8 cellular contexts compared by ENCODE assay signal in genomic region chr7:116953372-116953726, GRCh38. TPM values are rescaled to one million over a fixed set of nuclear protein-coding genes. Genes with fewer than 3 reads are reported as not detected.
A peak's percentile ranks its signal among the peaks of the same experiment; 100 is the strongest.
DNase-seq lines count a peak whose midpoint lies in the region; ATAC-seq and TF ChIP-seq lines count a peak whose summit lies in the region.

Gene ST7, plus strand, starts transcription at chr7:116953501. Its CDS starts 40 bp downstream, at chr7:116953541.

- H3K4me3 Mint-ChIP-seq in CD4-positive, alpha-beta T cell = peak within 1 kb of the TSS; percentile 98
- H3K4me3 Mint-ChIP-seq in activated T-helper 2 cell treated with anti-CD3 and anti-CD28 coated beads, Interferon-gamma antibody, Interleukin-2, Interleukin-4, amounts not matched to agents 10 μg/mL and 5 μg/mL and 100 μg/mL, durations not matched to agents 14 hours and 24 hours and 36 hours (ENCODE audit: low read depth) = peak within 1 kb of the TSS; percentile 94
- H3K4me3 Mint-ChIP-seq in nephron progenitor cell = peak within 1 kb of the TSS; percentile 95

- intact Hi-C loops in CD4-positive, alpha-beta T cell (cut with DNase I, micrococcal nuclease) = loop anchor here in 1 of 2 experiments (5.0 kb wide), 1 partner anchor 91 kb away; the partner anchor contains the start of gene CAPZA2
- intact Hi-C loops in activated T-helper 2 cell treated with anti-CD3 and anti-CD28 coated beads, Interferon-gamma antibody, Interleukin-2, Interleukin-4, amounts not matched to agents 10 μg/mL and 5 μg/mL and 100 μg/mL, durations not matched to agents 14 hours and 24 hours and 36 hours (cut with micrococcal nuclease) = loop anchor here (10.0 kb wide), 1 partner anchor 739 kb away; the partner anchor contains the start of gene TES

- no peaks in the 10 kb centered on the region for H3K9me3 Mint-ChIP-seq in CD4-positive, alpha-beta T cell
- no peaks in the 10 kb centered on the region for H3K9me3 Mint-ChIP-seq in activated T-helper 2 cell treated with anti-CD3 and anti-CD28 coated beads, Interferon-gamma antibody, Interleukin-2, Interleukin-4, amounts not matched to agents 10 μg/mL and 5 μg/mL and 100 μg/mL, durations not matched to agents 14 hours and 24 hours and 36 hours
- no peaks in the 10 kb centered on the region for H3K9me3 Mint-ChIP-seq in nephron progenitor cell

- H3K36me3 Mint-ChIP-seq in CD4-positive, alpha-beta T cell (ENCODE audit: low read depth) = peaks cover 6% of the 10 kb centered on the region
- H3K36me3 Mint-ChIP-seq in activated T-helper 2 cell treated with anti-CD3 and anti-CD28 coated beads, Interferon-gamma antibody, Interleukin-2, Interleukin-4, amounts not matched to agents 10 μg/mL and 5 μg/mL and 100 μg/mL, durations not matched to agents 14 hours and 24 hours and 36 hours (ENCODE audit: low read depth) = peaks cover 9% of the 10 kb centered on the region
- peaks cover 4% of the 10 kb centered on the region for H3K36me3 Mint-ChIP-seq in nephron progenitor cell (ENCODE audit: low read depth)

- H3K9me3 ChIP-seq in CD4-positive, alpha-beta T cell (ENCODE audit: control insufficient read depth, low read length) = no peaks in the 10 kb centered on the region
- H3K9me3 ChIP-seq in Peyer's patch = no peaks in the 10 kb centered on the region

- TF ChIP-seq POLR2A in Peyer's patch (IDR thresholded peaks at IDR 0.05) = peak in 1 of 2 donors; percentile 45

- no peaks in the 10 kb centered on the region for H3K27me3 ChIP-seq in CD4-positive, alpha-beta T cell (ENCODE audit: control insufficient read depth, insufficient read depth, low read length)
- H3K27me3 ChIP-seq in Peyer's patch = no peaks in the 10 kb centered on the region

- H3K4me3 ChIP-seq in Peyer's patch (peak within 1 kb of the TSS; percentile 87 to 99 (median 96)), fibroblast of pulmonary artery (replicated peaks; ENCODE audit: low read depth, low read length) (peak within 1 kb of the TSS; percentile 76)

- DNase-seq in CD4-positive, alpha-beta T cell = peak; percentile 34 to 71 (median 54)
- DNase-seq in HK-2 (ENCODE audit: unreplicated experiment) (peak; percentile 68), Peyer's patch (peak; percentile 48 to 80 (median 79)), fibroblast of pulmonary artery (ENCODE audit: low read depth) (peak; percentile 66), nephron progenitor cell (peak; percentile 64)
- DNase-seq in activated T-helper 2 cell treated with anti-CD3 and anti-CD28 coated beads, Interferon-gamma antibody, Interleukin-2, Interleukin-4, amounts not matched to agents 10 μg/mL and 5 μg/mL and 100 μg/mL, durations not matched to agents 14 hours and 24 hours and 36 hours (ENCODE audit: low spot score) = peak; percentile 51
- DNase-seq in stimulated activated naive CD8-positive, alpha-beta T cell treated with anti-CD3 and anti-CD28 coated beads, Interleukin-15, Interleukin-2, amounts not matched to agents 100 U/mL and 50 U/mL, for 24 hours = peak; percentile 71

- H3K27me3 Mint-ChIP-seq in CD4-positive, alpha-beta T cell = no peaks in the 10 kb centered on the region
- peaks cover 12% of the 10 kb centered on the region for H3K27me3 Mint-ChIP-seq in activated T-helper 2 cell treated with anti-CD3 and anti-CD28 coated beads, Interferon-gamma antibody, Interleukin-2, Interleukin-4, amounts not matched to agents 10 μg/mL and 5 μg/mL and 100 μg/mL, durations not matched to agents 14 hours and 24 hours and 36 hours (ENCODE audit: low read depth)
- peaks cover 2% of the 10 kb centered on the region for H3K27me3 Mint-ChIP-seq in nephron progenitor cell (ENCODE audit: low read depth, poor library complexity)

- peak within 1 kb of the TSS; percentile 81 for H3K27ac Mint-ChIP-seq in CD4-positive, alpha-beta T cell
- peak within 1 kb of the TSS; percentile 89 for H3K27ac Mint-ChIP-seq in activated T-helper 2 cell treated with anti-CD3 and anti-CD28 coated beads, Interferon-gamma antibody, Interleukin-2, Interleukin-4, amounts not matched to agents 10 μg/mL and 5 μg/mL and 100 μg/mL, durations not matched to agents 14 hours and 24 hours and 36 hours
- peak within 1 kb of the TSS; percentile 99 for H3K27ac Mint-ChIP-seq in nephron progenitor cell

- no peak within 1 kb of the TSS for H3K27ac ChIP-seq in CD4-positive, alpha-beta T cell (ENCODE audit: low read depth, low read length)
- peak within 1 kb of the TSS; percentile 86 to 99 (median 96) for H3K27ac ChIP-seq in Peyer's patch

- POLR2A ChIA-PET in CD4-positive, alpha-beta T cell (lab: Charles Lee) = interaction anchor here (0.9 to 1.9 kb wide), 6 partner anchors 21 to 92 kb away, joined by 3 to 6 read pairs (median 5); no protein-coding TSS in a partner anchor

- H3K36me3 ChIP-seq in Peyer's patch = no peaks in the 10 kb centered on the region

- CTCF ChIA-PET in CD4-positive, alpha-beta T cell (lab: Charles Lee) = interaction anchor here (1.2 to 1.6 kb wide), 4 partner anchors 23 to 174 kb away, joined by 3 to 5 read pairs (median 3); no protein-coding TSS in a partner anchor

- no peak for TF ChIP-seq CTCF in CD4-positive, alpha-beta T cell (IDR thresholded peaks at IDR 0.05)
- TF ChIP-seq CTCF in Peyer's patch (IDR thresholded peaks at IDR 0.05) = no peak
- TF ChIP-seq CTCF in fibroblast of pulmonary artery (IDR thresholded peaks at IDR 0.05; ENCODE audit: low read length, missing control alignments) = no peak
- TF ChIP-seq CTCF in nephron progenitor cell (IDR thresholded peaks at IDR 0.05) = no peak

- peaks cover 31% of the 10 kb centered on the region for H3K4me1 Mint-ChIP-seq in CD4-positive, alpha-beta T cell (ENCODE audit: low read depth)
- peaks cover 29% of the 10 kb centered on the region for H3K4me1 Mint-ChIP-seq in activated T-helper 2 cell treated with anti-CD3 and anti-CD28 coated beads, Interferon-gamma antibody, Interleukin-2, Interleukin-4, amounts not matched to agents 10 μg/mL and 5 μg/mL and 100 μg/mL, durations not matched to agents 14 hours and 24 hours and 36 hours (ENCODE audit: low read depth)
- peaks cover 49% of the 10 kb centered on the region for H3K4me1 Mint-ChIP-seq in nephron progenitor cell

- peaks cover 0 to 27% (median 5%) of the 10 kb centered on the region in 4 donors for H3K4me1 ChIP-seq in Peyer's patch

- peak; percentile 83 for ATAC-seq in CD4-positive, alpha-beta T cell (ENCODE audit: poor library complexity)
- ATAC-seq in GM19397 (IDR thresholded peaks at IDR 0.05; ENCODE audit: unreplicated experiment) = peak; percentile 39
- ATAC-seq in stimulated activated naive CD8-positive, alpha-beta T cell treated with anti-CD3 and anti-CD28 coated beads, Interleukin-15, Interleukin-2, amounts not matched to agents 100 U/mL and 50 U/mL, for 24 hours = peak; percentile 81

RNA-seq across cellular contexts. Expression of gene ST7, which starts in this region (rescaled TPM):
- total RNA-seq in CD4-positive, alpha-beta T cell = 1 to 10 TPM; 4.9 to 5.4 TPM
- 10 to 100 TPM; 26.8 to 39.6 (median 29.8) TPM for total RNA-seq in Peyer's patch
- 8.0 and 10.0 TPM in 2 replicates for total RNA-seq in activated T-helper 2 cell treated with anti-CD3 and anti-CD28 coated beads, Interferon-gamma antibody, Interleukin-2, Interleukin-4, amounts not matched to agents 10 μg/mL and 5 μg/mL and 100 μg/mL, durations not matched to agents 14 hours and 24 hours and 36 hours
